In genomic region chr19:44644391-44645016, GRCh38 we compare ENCODE assay signal across 8 cellular contexts. TPM values are rescaled to one million over a fixed set of nuclear protein-coding genes. Genes with fewer than 3 reads are reported as not detected.
DNase-seq lines count a peak whose midpoint lies in the region; ATAC-seq, FAIRE-seq and TF ChIP-seq lines count a peak whose summit lies in the region.

No MANE protein-coding gene starts in this region.

- CTCF ChIA-PET in activated CD4-positive, alpha-beta memory T cell treated with anti-CD3 and anti-CD28 coated beads for 36 hours (lab: Charles Lee) = interaction anchor here (1.6 kb wide), 1 partner anchor 10 kb away, joined by 5 read pairs; no protein-coding TSS in a partner anchor

- TF ChIP-seq EP300 in gastroesophageal sphincter (IDR thresholded peaks at IDR 0.05) = no peak

- peak in 1 of 2 donors; percentile 5 for TF ChIP-seq POLR2A in gastroesophageal sphincter (IDR thresholded peaks at IDR 0.05)
- TF ChIP-seq POLR2A in GM12892 (IDR thresholded peaks at IDR 0.05; ENCODE audit: low read depth, low read length) = no peak

- H2AFZ ChIP-seq in parathyroid adenoma = peak overlapping the region; percentile 91

- H3K4me1 Mint-ChIP-seq in activated CD4-positive, alpha-beta memory T cell treated with anti-CD3 and anti-CD28 coated beads for 36 hours (ENCODE audit: low read depth) = no peaks in the 10 kb centered on the region

- H3K9ac ChIP-seq in HUES6 (ENCODE audit: low read length) = peak overlapping the region; percentile 80
- peak overlapping the region; percentile 25 for H3K9ac ChIP-seq in parathyroid adenoma

- H3K27ac Mint-ChIP-seq in activated CD4-positive, alpha-beta memory T cell treated with anti-CD3 and anti-CD28 coated beads for 36 hours = no peak overlapping the region

- H3K27me3 ChIP-seq in HUES6 (ENCODE audit: control insufficient read depth, insufficient read depth, low read length) (no peaks in the 10 kb centered on the region), gastroesophageal sphincter (no peaks in the 10 kb centered on the region), parathyroid adenoma (ENCODE audit: control insufficient read depth, insufficient read depth, low read length) (no peaks in the 10 kb centered on the region)

- H3K27ac ChIP-seq in HUES6 (ENCODE audit: low read depth, low read length) (peak overlapping the region; percentile 62; the same call in 1 of the 2 replicates), gastroesophageal sphincter (peak overlapping the region; percentile 30 to 93 (median 87)), parathyroid adenoma (peak overlapping the region; percentile 62)

- WGBS in gastroesophageal sphincter (ENCODE audit: low coverage in 1 of 2), 2 donors = 3 to 10% methylated on average over 4 to 12 of the region's 14 CpGs

- peak; percentile 33 for ATAC-seq in gastroesophageal sphincter

- intact Hi-C loops in activated CD4-positive, alpha-beta memory T cell treated with anti-CD3 and anti-CD28 coated beads for 36 hours (cut with micrococcal nuclease) = no loop called here

- no peaks in the 10 kb centered on the region for H3K36me3 Mint-ChIP-seq in activated CD4-positive, alpha-beta memory T cell treated with anti-CD3 and anti-CD28 coated beads for 36 hours

- FAIRE-seq in GM12892 (lab: Jason Lieb, UNC) = no peak

- H3K4me2 ChIP-seq in parathyroid adenoma (ENCODE audit: low read length) = peak overlapping the region; percentile 71

- no peaks in the 10 kb centered on the region for H3K79me2 ChIP-seq in parathyroid adenoma

- peaks cover 27% of the 10 kb centered on the region for H3K27me3 Mint-ChIP-seq in activated CD4-positive, alpha-beta memory T cell treated with anti-CD3 and anti-CD28 coated beads for 36 hours

- peak overlapping the region; percentile 82 for H3K4me3 Mint-ChIP-seq in activated CD4-positive, alpha-beta memory T cell treated with anti-CD3 and anti-CD28 coated beads for 36 hours

- H3K36me3 ChIP-seq in HUES6 (ENCODE audit: control insufficient read depth, insufficient read depth, low read length) = peaks cover 36% of the 10 kb centered on the region
- H3K36me3 ChIP-seq in gastroesophageal sphincter = peaks cover 0 to 27% of the 10 kb centered on the region in 2 donors
- H3K36me3 ChIP-seq in parathyroid adenoma (ENCODE audit: control insufficient read depth, insufficient read depth, low read length) = no peaks in the 10 kb centered on the region

- H3K9me3 Mint-ChIP-seq in activated CD4-positive, alpha-beta memory T cell treated with anti-CD3 and anti-CD28 coated beads for 36 hours = no peaks in the 10 kb centered on the region

- TF ChIP-seq CTCF in gastroesophageal sphincter (IDR thresholded peaks at IDR 0.05) = peak in 1 of 4 experiments; percentile 4
- TF ChIP-seq CTCF in parathyroid adenoma (IDR thresholded peaks at IDR 0.05) = no peak

- H3K4me1 ChIP-seq in HUES6 (ENCODE audit: control insufficient read depth, insufficient read depth, low read length) (no peaks in the 10 kb centered on the region), gastroesophageal sphincter (peaks cover 0 to 48% (median 9%) of the 10 kb centered on the region in 3 donors), parathyroid adenoma (no peaks in the 10 kb centered on the region)

- H3K9me3 ChIP-seq in HUES6 (ENCODE audit: control insufficient read depth, insufficient read depth, low read depth, low read length) = no peaks in the 10 kb centered on the region
- H3K9me3 ChIP-seq in gastroesophageal sphincter = no peaks in the 10 kb centered on the region
- H3K9me3 ChIP-seq in parathyroid adenoma (ENCODE audit: control insufficient read depth, low read length) = no peaks in the 10 kb centered on the region

- peak overlapping the region; percentile 69 for H3K4me3 ChIP-seq in HUES6 (ENCODE audit: low read depth, low read length)
- peak overlapping the region; percentile 59 to 90 for H3K4me3 ChIP-seq in gastroesophageal sphincter
- H3K4me3 ChIP-seq in parathyroid adenoma (ENCODE audit: low read depth, low read length) = peak overlapping the region; percentile 77

- POLR2A ChIA-PET in activated CD4-positive, alpha-beta memory T cell treated with anti-CD3 and anti-CD28 coated beads for 36 hours (lab: Charles Lee) = interaction anchor here (0.7 kb wide), 1 partner anchor 44 kb away, joined by 3 read pairs; no protein-coding TSS in a partner anchor

- peak; percentile 13 for DNase-seq in DMS153 (lab: John Stamatoyannopoulos, UW)
- peak; percentile 35 for DNase-seq in activated CD4-positive, alpha-beta memory T cell treated with anti-CD3 and anti-CD28 coated beads for 36 hours
- DNase-seq in cortex of kidney (lab: John Stamatoyannopoulos, UW) = no peak
- DNase-seq in GM12892 (ENCODE audit: insufficient read length) = no peak
- no peak for DNase-seq in GM19238 (ENCODE audit: insufficient read length, low spot score)

RNA-seq across cellular contexts. Expression of gene PVR, which starts 0.8 kb away (rescaled TPM):
- total RNA-seq in activated CD4-positive, alpha-beta memory T cell treated with anti-CD3 and anti-CD28 coated beads for 36 hours = 1 to 10 TPM; 6.5 to 7.4 TPM
- total RNA-seq in gastroesophageal sphincter = 10 to 100 TPM; 27.1 to 58.5 (median 33.4) TPM
- polyA plus RNA-seq in GM12892 (2012; ENCODE audit: missing spikeins) = not detected

RNA-seq across cellular contexts. Expression of gene CEACAM19, which starts 26.8 kb away (rescaled TPM):
- under 1 TPM; 0.31 to 0.57 TPM for total RNA-seq in activated CD4-positive, alpha-beta memory T cell treated with anti-CD3 and anti-CD28 coated beads for 36 hours
- total RNA-seq in gastroesophageal sphincter = 1 to 10 TPM in 3 of 4 donors, under 1 TPM in 1; 0.82 to 5.2 (median 3.5) TPM
- 0.28 TPM for polyA plus RNA-seq in GM12892 (2012; ENCODE audit: missing spikeins)

RNA-seq across cellular contexts. Expression of gene IGSF23, which starts 31.1 kb away (rescaled TPM):
- not detected for total RNA-seq in activated CD4-positive, alpha-beta memory T cell treated with anti-CD3 and anti-CD28 coated beads for 36 hours
- not detected for total RNA-seq in gastroesophageal sphincter
- polyA plus RNA-seq in GM12892 (2012; ENCODE audit: missing spikeins) = not detected

RNA-seq across cellular contexts. Expression of gene CEACAM16, which starts 54.4 kb away (rescaled TPM):
- total RNA-seq in activated CD4-positive, alpha-beta memory T cell treated with anti-CD3 and anti-CD28 coated beads for 36 hours = not detected
- total RNA-seq in gastroesophageal sphincter = not detected
- polyA plus RNA-seq in GM12892 (2012; ENCODE audit: missing spikeins) = not detected

Comparison
In these comparisons a context has a peak if more than half of its experiments do, and no peak if none do; other contexts are left out.
1. DNase-seq: peak in DMS153 (single experiment) and activated CD4-positive, alpha-beta memory T cell treated with anti-CD3 and anti-CD28 coated beads for 36 hours (single experiment); none in cortex of kidney (single experiment), GM12892 (single experiment) and GM19238 (single experiment).
2. Peak in every context shown above with its lines, with median percentiles within 50 percentile points of each other: H3K27ac ChIP-seq and H3K4me3 ChIP-seq.